Comparison of ENCODE assay signal across 19 cellular contexts in genomic region chrX:7950865-7951264, GRCh38. TPM values are rescaled to one million over a fixed set of nuclear protein-coding genes. Genes with fewer than 3 reads are reported as not detected.
DNase-seq lines count a peak whose midpoint lies in the region; ATAC-seq, FAIRE-seq and TF ChIP-seq lines count a peak whose summit lies in the region.
"Had no signal": no experiment of that assay in that cellular context is flagged by ENCODE, and none has a peak within 500 bp of the region (broad histone marks: within the 10 kb centered on the region; RNA-seq: fewer than 3 reads in every experiment).

No MANE protein-coding gene starts in this region.

- no peaks in the 10 kb centered on the region for H3K4me1 ChIP-seq in kidney (ENCODE audit: control insufficient read depth in 1 of 2, insufficient read depth in 1 of 2, low read depth in 1 of 2, low read length in 2 of 2)
- H3K4me1 ChIP-seq: A549, lower lobe of right lung, parathyroid adenoma had no signal

- intact Hi-C loops in kidney (cut with DNase I) = no loop called here

- peak; percentile 82 for ATAC-seq in GM19328 (IDR thresholded peaks at IDR 0.05; ENCODE audit: unreplicated experiment)
- ATAC-seq in HG02623 (IDR thresholded peaks at IDR 0.05; ENCODE audit: unreplicated experiment) = peak; percentile 90
- ATAC-seq in HG03432 (IDR thresholded peaks at IDR 0.05; ENCODE audit: unreplicated experiment) = peak; percentile 98
- ATAC-seq: A549; activated naive CD4-positive, alpha-beta T cell treated with anti-CD3 and anti-CD28 coated beads, Interleukin-2, amount 50 U/mL, for 72 hours; GM23338; lower lobe of right lung; SK-N-SH treated with all-trans-retinoic acid at 6 μM for 48 hours had no signal

- H3K4me3 ChIP-seq in kidney (ENCODE audit: low read length in 2 of 2) = no peak overlapping the region
- H3K4me3 ChIP-seq: A549, GM23338, lower lobe of right lung had no signal

- TF ChIP-seq CTCF in GM10248 (IDR thresholded peaks at IDR 0.05; ENCODE audit: control extremely low read depth, extremely low read depth, low read depth, missing control alignments) = no peak
- no peak for TF ChIP-seq CTCF in kidney (IDR thresholded peaks at IDR 0.05; ENCODE audit: borderline replicate concordance, extremely low read depth, insufficient read depth)

- DNase-seq in GM10248 (ENCODE audit: extremely low spot score) (peak; percentile 10), mucosa of gallbladder (ENCODE audit: low spot score) (no peak), kidney (no peak), HTR-8/SVneo (ENCODE audit: insufficient read length, low spot score) (no peak), NCI-H69 (lab: John Stamatoyannopoulos, UW) (no peak)
- DNase-seq: activated CD4-positive, alpha-beta T cell treated with anti-CD3 and anti-CD28 coated beads, Interleukin-2, amount 10 ng/mL, durations not matched to agents 7 days and 5 days; lower lobe of right lung; NCI-H446 treated with DMSO at 0.1 percent for 48 hours; stimulated activated CD4-positive, alpha-beta T cell treated with anti-CD3 and anti-CD28 coated beads, Interleukin-4, amount 100 ng/mL, for 1 hour; substantia nigra had no signal

- no peak overlapping the region for H3K9ac ChIP-seq in kidney (ENCODE audit: low read length in 2 of 2)
- H3K9ac ChIP-seq: parathyroid adenoma had no signal

- POLR2A ChIA-PET in GM10248 (lab: Yijun Ruan, JAX) = no interaction called here

- no peak for FAIRE-seq in kidney (lab: Jason Lieb, UNC)
- FAIRE-seq in HTR-8/SVneo (lab: Jason Lieb, UNC) = no peak
- FAIRE-seq: frontal cortex had no signal

- H3K27ac ChIP-seq in kidney (ENCODE audit: low read depth in 2 of 2, low read length in 2 of 2) = no peak overlapping the region
- H3K27ac ChIP-seq: A549, lower lobe of right lung, parathyroid adenoma had no signal

- CTCF ChIA-PET in GM10248 (lab: Yijun Ruan, JAX) = no interaction called here

- no peaks in the 10 kb centered on the region for H3K9me3 ChIP-seq in kidney (ENCODE audit: control insufficient read depth in 1 of 2, low read length in 2 of 2)
- H3K9me3 ChIP-seq: A549, lower lobe of right lung had no signal

- H3K36me3 ChIP-seq in kidney (ENCODE audit: control insufficient read depth in 1 of 2, insufficient read depth in 2 of 2, low read length in 2 of 2) = no peaks in the 10 kb centered on the region
- H3K36me3 ChIP-seq: lower lobe of right lung had no signal

RNA-seq across cellular contexts. Expression of gene PNPLA4, which starts 23.7 kb away (rescaled TPM):
- 18.9 TPM for total RNA-seq in mucosa of gallbladder
- 27.7 TPM for total RNA-seq in kidney
- polyA plus RNA-seq in kidney (ENCODE audit: insufficient read depth, low read depth, low replicate concordance) = 45.3 TPM
